Comparison of ENCODE assay signal across 10 cellular contexts in the genomic region with DNA sequence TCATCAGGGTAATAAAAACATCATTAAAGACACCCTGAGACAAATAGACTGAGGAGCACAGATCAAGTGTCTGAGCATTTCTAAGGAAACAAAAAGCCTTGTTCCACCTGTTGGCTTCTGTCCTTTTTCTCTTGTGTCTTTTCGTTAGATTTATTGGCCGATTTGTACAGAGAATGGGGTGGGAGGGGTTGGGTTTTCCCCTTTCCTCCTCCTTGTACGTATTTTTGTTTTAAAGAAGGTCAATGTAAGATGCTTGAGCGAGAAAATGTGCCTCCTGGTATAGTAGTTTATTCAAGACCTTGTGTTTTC. TPM values are rescaled to one million over a fixed set of nuclear protein-coding genes. Genes with fewer than 3 reads are reported as not detected.
DNase-seq lines count a peak whose midpoint lies in the region; ATAC-seq and TF ChIP-seq lines count a peak whose summit lies in the region.
"Had no signal": no experiment of that assay in that cellular context is flagged by ENCODE, and none has a peak within 500 bp of the region (broad histone marks: within the 10 kb centered on the region; RNA-seq: fewer than 3 reads in every experiment).

No MANE protein-coding gene starts in this region.

- no peak overlapping the region for H2AFZ ChIP-seq in GM23338

- H3K9me3 ChIP-seq in SK-N-MC (ENCODE audit: low read depth, low read length) (no peaks in the 10 kb centered on the region), gastroesophageal sphincter (no peaks in the 10 kb centered on the region), skeletal muscle satellite cell (replicated peaks; ENCODE audit: low read length) (no peaks in the 10 kb centered on the region)

- CTCF ChIA-PET in WTC11 (lab: Charles Lee): interaction anchor here (1.8 to 3.0 kb wide), 2 partner anchors 46 to 56 kb away, joined by 8 to 31 read pairs; no protein-coding TSS in a partner anchor

- POLR2A ChIA-PET in WTC11 (lab: Charles Lee): interaction anchor here (1.6 to 7.1 kb wide), 3 partner anchors 26 to 57 kb away, joined by 5 to 72 read pairs (median 19); no protein-coding TSS in a partner anchor

- H3K36me3 Mint-ChIP-seq in GM23338 (ENCODE audit: low read depth) (no peaks in the 10 kb centered on the region), WTC11 (peaks cover 4% of the 10 kb centered on the region; the same call in 1 of the 2 replicates), immature natural killer cell (no peaks in the 10 kb centered on the region)

- H3K4me1 Mint-ChIP-seq in GM23338 (peaks cover 49% of the 10 kb centered on the region), WTC11 (peaks cover 56% of the 10 kb centered on the region), immature natural killer cell (peaks cover 6 to 7% of the 10 kb centered on the region in 2 donors)

- H3K4me2 ChIP-seq in GM23338: peak overlapping the region; percentile 90
- H3K4me2 ChIP-seq in skeletal muscle satellite cell (ENCODE audit: low read length): peak overlapping the region; percentile 93

- WGBS in gastroesophageal sphincter (ENCODE audit: low coverage in 1 of 2), 2 donors: 0 to 10% methylated on average over 4 of the region's 4 CpGs

- ATAC-seq in GM23338 (no peak), gastroesophageal sphincter (no peak), WTC11 (no peak)

- H3K27ac Mint-ChIP-seq in GM23338 (no peak overlapping the region), WTC11 (no peak overlapping the region), immature natural killer cell (peak overlapping the region in 3 of 6 donors; percentile 5 to 80 (median 51))

- H3K27ac ChIP-seq in GM23338 (ENCODE audit: low read depth) (no peak overlapping the region), SK-N-MC (no peak overlapping the region), gastroesophageal sphincter (peak overlapping the region; percentile 91 to 95 (median 94))

- no peak for DNase-seq in GM23338 (ENCODE audit: low spot score)
- DNase-seq in SK-N-MC (ENCODE audit: low read depth, low spot score): no peak
- DNase-seq in NCI-H2171 (lab: John Stamatoyannopoulos, UW): no peak
- no peak for DNase-seq in WTC11 (ENCODE audit: low spot score)
- DNase-seq in immature natural killer cell: no peak
- DNase-seq in NCI-H526 treated with DMSO at 0.1 percent for 48 hours (lab: John Stamatoyannopoulos, UW): no peak
- DNase-seq: effector CD8-positive, alpha-beta T cell; NCI-H2081 treated with DMSO at 0.1 percent for 48 hours had no signal

- H3K27me3 Mint-ChIP-seq in GM23338 (ENCODE audit: insufficient read depth, low read depth, poor library complexity): peaks cover 2% of the 10 kb centered on the region
- H3K27me3 Mint-ChIP-seq in WTC11 (ENCODE audit: low read depth): no peaks in the 10 kb centered on the region; the same call in 1 of the 2 replicates
- H3K27me3 Mint-ChIP-seq in immature natural killer cell (ENCODE audit: low read depth in 3 of 3): peaks cover 5 to 9% (median 5%) of the 10 kb centered on the region in 3 donors

- H3K27me3 ChIP-seq in GM23338 (ENCODE audit: insufficient read depth) (peaks cover 14% of the 10 kb centered on the region; the same call in 1 of the 2 replicates), gastroesophageal sphincter (no peaks in the 10 kb centered on the region), skeletal muscle satellite cell (ENCODE audit: control insufficient read depth, insufficient read depth, low read length) (no peaks in the 10 kb centered on the region)

- H3K9me2 ChIP-seq in GM23338 (ENCODE audit: insufficient read depth): no peaks in the 10 kb centered on the region

- TF ChIP-seq POLR2A in gastroesophageal sphincter (IDR thresholded peaks at IDR 0.05): no peak

- H3K9me3 Mint-ChIP-seq in GM23338: no peaks in the 10 kb centered on the region
- H3K9me3 Mint-ChIP-seq in WTC11: peaks cover 5% of the 10 kb centered on the region; the same call in 1 of the 2 replicates
- no peaks in the 10 kb centered on the region for H3K9me3 Mint-ChIP-seq in immature natural killer cell

- peaks cover 5% of the 10 kb centered on the region; the same call in 1 of the 2 replicates for H3F3A ChIP-seq in GM23338 (replicated peaks; ENCODE audit: low read depth)

- peak overlapping the region; percentile 98 for H3K9ac ChIP-seq in SK-N-MC (ENCODE audit: insufficient read length)
- H3K9ac ChIP-seq in skeletal muscle satellite cell (ENCODE audit: low read depth, low read length): peak overlapping the region; percentile 86

- TF ChIP-seq CTCF in GM23338 (conservative IDR thresholded peaks at IDR 0.05; ENCODE audit: low read depth in 2 of 2): no peak
- TF ChIP-seq CTCF in gastroesophageal sphincter (IDR thresholded peaks at IDR 0.05): no peak
- no peak for TF ChIP-seq CTCF in WTC11 (IDR thresholded peaks at IDR 0.05)

- H4K20me1 ChIP-seq in GM23338 (replicated peaks; ENCODE audit: insufficient read depth): no peaks in the 10 kb centered on the region

- H3K4me3 ChIP-seq in GM23338 (peak overlapping the region; percentile 69), SK-N-MC (peak overlapping the region; percentile 100), gastroesophageal sphincter (peak overlapping the region; percentile 65 to 70), skeletal muscle satellite cell (ENCODE audit: low read length) (peak overlapping the region; percentile 74)

- H3K4me1 ChIP-seq in GM23338 (ENCODE audit: insufficient read depth) (peaks cover 59% of the 10 kb centered on the region), gastroesophageal sphincter (peaks cover 11 to 61% (median 17%) of the 10 kb centered on the region in 3 donors), skeletal muscle satellite cell (ENCODE audit: control insufficient read depth, insufficient read depth, low read length) (peaks cover 40% of the 10 kb centered on the region)

- no peak for TF ChIP-seq EP300 in gastroesophageal sphincter (IDR thresholded peaks at IDR 0.05)

- H3K4me3 Mint-ChIP-seq in GM23338 (no peak overlapping the region), WTC11 (no peak overlapping the region), immature natural killer cell (peak overlapping the region in 2 of 5 donors; percentile 23 to 33)

- peaks cover 42% of the 10 kb centered on the region for H3K79me2 ChIP-seq in GM23338 (replicated peaks; ENCODE audit: insufficient read depth)

- no peaks in the 10 kb centered on the region for H3K36me3 ChIP-seq in GM23338 (ENCODE audit: insufficient read depth)
- no peaks in the 10 kb centered on the region for H3K36me3 ChIP-seq in SK-N-MC (ENCODE audit: insufficient read depth, low read length)
- no peaks in the 10 kb centered on the region for H3K36me3 ChIP-seq in gastroesophageal sphincter
- no peaks in the 10 kb centered on the region for H3K36me3 ChIP-seq in skeletal muscle satellite cell (ENCODE audit: insufficient read depth, low read length)

TF ChIP-seq in GM23338, 12 proteins besides CTCF, POLR2A, EP300 and RAD21 (continues in another document):
- TF ChIP-seq JUNB (IDR thresholded peaks at IDR 0.05; ENCODE audit: unreplicated experiment) (no peak), POLR2AphosphoS5 (IDR thresholded peaks at IDR 0.05; ENCODE audit: low read depth) (no peak), ZNF331 (CRISPR knock-in tag; IDR thresholded peaks at IDR 0.05; ENCODE audit: low read depth) (no peak)

TF ChIP-seq in WTC11, 78 proteins besides CTCF, POLR2A, EP300 and RAD21:
- TF ChIP-seq ERG (CRISPR knock-in tag; IDR thresholded peaks at IDR 0.05) (no peak), KAT7 (CRISPR knock-in tag; IDR thresholded peaks at IDR 0.05; ENCODE audit: borderline replicate concordance) (no peak), ZBTB21 (CRISPR knock-in tag; IDR thresholded peaks at IDR 0.05; ENCODE audit: borderline replicate concordance) (no peak), IRF1 (CRISPR knock-in tag; IDR thresholded peaks at IDR 0.05) (no peak)
TF ChIP-seq in WTC11: peak in this region for 0.

RNA-seq across cellular contexts. Expression of gene BCL9, which starts 1.2 kb away (rescaled TPM):
- 33.8 and 46.1 TPM in 2 replicates for total RNA-seq in GM23338 (2014; rRNA removed; shearing (Covaris generic))
- polyA plus RNA-seq in GM23338 (2016; fragmentation: Nextera tagmentation; extraction: Ambion mirVana): 11.7 and 13.2 TPM in 2 replicates
- total RNA-seq in gastroesophageal sphincter: 10 to 100 TPM; 21.4 to 53.0 (median 30.5) TPM
- 2.4 and 2.8 TPM in 2 replicates for total RNA-seq in skeletal muscle satellite cell (2012; rRNA removed)
- total RNA-seq in WTC11 (2021): 55.5 to 60.3 TPM (median 59.5 TPM) in 3 replicates
- polyA plus RNA-seq in immature natural killer cell: 1 to 10 TPM in 1 of 3 donors, under 1 TPM in 1, not detected in 1; 0.18 to 2.4 TPM

Comparison
In these comparisons a context has a peak if more than half of its experiments do, and no peak if none do; other contexts are left out.
1. H3K27ac ChIP-seq: peak in gastroesophageal sphincter (4 of 4); none in GM23338 (single experiment) and SK-N-MC (single experiment).
2. Peak in every context shown above with its lines, with median percentiles within 50 percentile points of each other: H3K4me3 ChIP-seq.